ENCODE assay signal across 28 cellular contexts in genomic region chr22:49886346-49887073, GRCh38.
"Had no signal": no experiment of that assay in that cellular context is flagged by ENCODE, and none has a peak within 500 bp of the region (broad histone marks: within the 10 kb centered on the region; RNA-seq: fewer than 3 reads in every experiment).

No MANE protein-coding gene starts in this region.

- H3K4me3 Mint-ChIP-seq: activated CD4-positive, alpha-beta T cell treated with anti-CD3 and anti-CD28 coated beads for 36 hours; activated CD8-positive, alpha-beta T cell treated with anti-CD3 and anti-CD28 coated beads for 36 hours; activated naive CD4-positive, alpha-beta T cell treated with anti-CD3 and anti-CD28 coated beads for 36 hours; activated T-cell treated with anti-CD3 and anti-CD28 coated beads, Interleukin-2, amount 50 U/mL, for 72 hours; activated T-helper 17 cell treated with anti-CD3 and anti-CD28 coated beads, Interleukin-2, amount 50 U/mL, for 72 hours; WTC11 had no signal

- H3K4me1 Mint-ChIP-seq: WTC11 had no signal

- ATAC-seq: activated CD4-positive, alpha-beta T cell treated with anti-CD3 and anti-CD28 coated beads for 36 hours; activated CD4-positive, CD25-positive, alpha-beta regulatory T cell treated with anti-CD3 and anti-CD28 coated beads, Interleukin-2, amount 50 U/mL, for 24 hours; activated CD8-positive, alpha-beta T cell treated with anti-CD3 and anti-CD28 coated beads for 36 hours; activated naive CD4-positive, alpha-beta T cell treated with anti-CD3 and anti-CD28 coated beads, Interleukin-2, amount 50 U/mL, for 72 hours; activated T-cell treated with anti-CD3 and anti-CD28 coated beads, Interleukin-2, amount 50 U/mL, for 72 hours; activated T-helper 17 cell treated with anti-CD3 and anti-CD28 coated beads, Interleukin-2, amount 50 U/mL, for 72 hours; body of pancreas; WTC11 had no signal

- DNase-seq: activated CD4-positive, alpha-beta T cell treated with anti-CD3 and anti-CD28 coated beads for 36 hours; activated CD4-positive, alpha-beta T cell treated with anti-CD3 and anti-CD28 coated beads, Interleukin-2, amount 50 U/mL, for 1 hour; activated CD8-positive, alpha-beta T cell treated with anti-CD3 and anti-CD28 coated beads for 36 hours; activated gamma-delta T cell treated with Interleukin-2 at 50 U/mL for 16 hours; activated naive CD4-positive, alpha-beta T cell treated with anti-CD3 and anti-CD28 coated beads for 36 hours; activated T-cell treated with anti-CD3 and anti-CD28 coated beads, Interleukin-2, amount 50 U/mL, for 1 hour; activated T-cell treated with anti-CD3 and anti-CD28 coated beads, Interleukin-2, amount 50 U/mL, for 72 hours; adrenal gland; body of pancreas; central memory CD4-positive, alpha-beta T cell; Kasumi-1; KG1; MG63; NCI-H1048; NCI-H1436 treated with DMSO at 0.1 percent for 48 hours; NCI-H1694 treated with DMSO at 0.1 percent for 48 hours; NCI-H2029; NCI-H345; NCI-H524 treated with DMSO at 0.1 percent for 48 hours; NK-92 treated with Interleukin-12 subunit alpha and Interleukin-12 subunit beta, amount 100 ng/mL, for 24 hours; PC-9; Right ventricle myocardium superior; SW 1271; T-helper 1 cell had no signal

- H3K9me3 Mint-ChIP-seq: activated CD8-positive, alpha-beta T cell treated with anti-CD3 and anti-CD28 coated beads for 36 hours; activated naive CD4-positive, alpha-beta T cell treated with anti-CD3 and anti-CD28 coated beads for 36 hours; activated T-helper 17 cell treated with anti-CD3 and anti-CD28 coated beads, Interleukin-2, amount 50 U/mL, for 72 hours had no signal

- H3K27ac Mint-ChIP-seq: activated CD4-positive, alpha-beta T cell treated with anti-CD3 and anti-CD28 coated beads for 36 hours; activated CD8-positive, alpha-beta T cell treated with anti-CD3 and anti-CD28 coated beads for 36 hours; activated naive CD4-positive, alpha-beta T cell treated with anti-CD3 and anti-CD28 coated beads for 36 hours; activated naive CD4-positive, alpha-beta T cell treated with anti-CD3 and anti-CD28 coated beads, Interleukin-2, amount 50 U/mL, for 72 hours; activated T-cell treated with anti-CD3 and anti-CD28 coated beads, Interleukin-2, amount 50 U/mL, for 72 hours; activated T-helper 17 cell treated with anti-CD3 and anti-CD28 coated beads, Interleukin-2, amount 50 U/mL, for 72 hours had no signal

- H2AFZ ChIP-seq: PC-9 had no signal

- H3K9me3 ChIP-seq: adrenal gland, body of pancreas, MG63 had no signal

- H3K27me3 Mint-ChIP-seq: activated CD4-positive, alpha-beta T cell treated with anti-CD3 and anti-CD28 coated beads for 36 hours; activated CD8-positive, alpha-beta T cell treated with anti-CD3 and anti-CD28 coated beads for 36 hours; activated T-helper 17 cell treated with anti-CD3 and anti-CD28 coated beads, Interleukin-2, amount 50 U/mL, for 72 hours had no signal

- H3K4me1 ChIP-seq: adrenal gland, body of pancreas had no signal

- H3K27ac ChIP-seq: adrenal gland, body of pancreas, PC-9 had no signal

- H3K4me2 ChIP-seq: PC-9 had no signal

- H3K27me3 ChIP-seq: adrenal gland, body of pancreas, MG63 had no signal

- H3K4me3 ChIP-seq: adrenal gland, body of pancreas, MG63, PC-9 had no signal
